Comparison of ENCODE assay signal across 9 cellular contexts in the genomic region with DNA sequence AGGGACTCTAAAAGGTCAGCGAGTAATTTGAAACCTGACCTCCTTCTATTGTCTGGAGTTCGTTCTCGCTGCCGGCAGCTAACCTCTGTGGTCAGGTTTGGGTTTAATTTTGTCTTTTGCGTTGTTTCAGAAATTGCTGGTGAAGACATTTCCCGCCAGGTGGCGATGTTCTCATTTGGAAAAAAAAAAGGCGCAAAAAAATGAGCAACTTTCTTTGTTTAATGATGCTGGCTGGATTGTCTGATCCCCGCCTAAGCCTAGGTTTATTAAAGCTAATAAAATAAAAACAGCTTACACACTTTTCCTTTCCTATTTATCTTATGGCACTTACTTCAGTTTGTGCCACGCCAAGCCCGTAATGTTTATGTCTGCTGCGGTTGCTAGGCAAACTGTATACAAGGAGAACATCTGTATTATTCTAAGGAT.
DNase-seq lines count a peak whose midpoint lies in the region; TF ChIP-seq lines count a peak whose summit lies in the region.
"Had no signal": no experiment of that assay in that cellular context is flagged by ENCODE, and none has a peak within 500 bp of the region (broad histone marks: within the 10 kb centered on the region; RNA-seq: fewer than 3 reads in every experiment).

No MANE protein-coding gene starts in this region.

- H3K9me3 Mint-ChIP-seq in progenitor cell of endocrine pancreas (ENCODE audit: low read depth), result no peaks in the 10 kb centered on the region
- H3K9me3 Mint-ChIP-seq: activated naive CD4-positive, alpha-beta T cell treated with anti-CD3 and anti-CD28 coated beads, Interleukin-2, amount 50 U/mL, for 24 hours had no signal

- peak; percentile 86 for TF ChIP-seq CTCF in progenitor cell of endocrine pancreas (IDR thresholded peaks at IDR 0.05; ENCODE audit: unreplicated experiment)

- no peaks in the 10 kb centered on the region for H3K36me3 Mint-ChIP-seq in progenitor cell of endocrine pancreas (ENCODE audit: insufficient read depth)
- H3K36me3 Mint-ChIP-seq: activated naive CD4-positive, alpha-beta T cell treated with anti-CD3 and anti-CD28 coated beads, Interleukin-2, amount 50 U/mL, for 24 hours had no signal

- peaks cover 18% of the 10 kb centered on the region for H3K27me3 Mint-ChIP-seq in progenitor cell of endocrine pancreas

- DNase-seq in NCI-H510A (lab: John Stamatoyannopoulos, UW) (peak; percentile 9), NCI-H510A treated with DMSO at 0.1 percent for 48 hours (lab: John Stamatoyannopoulos, UW) (no peak), HS-5 (ENCODE audit: low read depth) (peak; percentile 91), SK-N-DZ (ENCODE audit: low spot score) (peak; percentile 74), fibroblast of gingiva (ENCODE audit: low read depth) (peak; percentile 14), progenitor cell of endocrine pancreas (ENCODE audit: low spot score, unreplicated experiment) (no peak), hippocampal formation (lab: John Stamatoyannopoulos, UW) (no peak), occipital lobe (lab: John Stamatoyannopoulos, UW) (no peak)

- H3K4me1 Mint-ChIP-seq in progenitor cell of endocrine pancreas (ENCODE audit: low read depth), result peaks cover 12% of the 10 kb centered on the region
- H3K4me1 Mint-ChIP-seq: activated naive CD4-positive, alpha-beta T cell treated with anti-CD3 and anti-CD28 coated beads, Interleukin-2, amount 50 U/mL, for 24 hours had no signal

- H3K4me3 Mint-ChIP-seq in progenitor cell of endocrine pancreas (ENCODE audit: low read depth), result no peak overlapping the region
- H3K4me3 Mint-ChIP-seq: activated naive CD4-positive, alpha-beta T cell treated with anti-CD3 and anti-CD28 coated beads, Interleukin-2, amount 50 U/mL, for 24 hours had no signal

- peak overlapping the region; percentile 51 for H3K27ac Mint-ChIP-seq in progenitor cell of endocrine pancreas
- H3K27ac Mint-ChIP-seq: activated naive CD4-positive, alpha-beta T cell treated with anti-CD3 and anti-CD28 coated beads, Interleukin-2, amount 50 U/mL, for 24 hours had no signal

Comparison
In these comparisons a context has a peak if more than half of its experiments do, and no peak if none do; other contexts are left out.
1. DNase-seq: peak in NCI-H510A (single experiment), HS-5 (single experiment), SK-N-DZ (single experiment) and fibroblast of gingiva (single experiment); none in NCI-H510A treated with DMSO at 0.1 percent for 48 hours (single experiment), progenitor cell of endocrine pancreas (single experiment), hippocampal formation (0 of 2) and occipital lobe (single experiment).